In the genomic region with DNA sequence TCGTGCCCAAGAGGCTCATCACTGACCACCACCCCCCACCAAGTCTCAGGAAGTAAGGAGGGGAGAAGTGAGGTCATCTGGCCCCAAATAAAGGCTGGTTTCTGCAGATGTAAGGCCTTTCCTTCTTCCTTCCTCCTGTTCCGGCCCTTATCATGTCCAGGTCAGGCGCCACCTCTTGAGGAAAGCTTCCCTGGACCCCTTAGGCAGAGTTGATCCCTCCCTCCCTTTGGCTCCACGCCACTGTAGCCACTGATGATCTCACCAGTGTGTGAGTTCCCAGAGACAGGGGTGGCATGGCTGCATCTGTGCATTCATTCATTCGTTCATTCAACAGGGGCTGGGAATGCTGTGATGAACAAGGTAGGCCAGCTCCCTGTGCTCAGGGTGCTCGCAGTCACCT, we compare ENCODE assay signal across 29 cellular contexts. TPM values are rescaled to one million over a fixed set of nuclear protein-coding genes. Genes with fewer than 3 reads are reported as not detected.
"Had no signal": no experiment of that assay in that cellular context is flagged by ENCODE, and none has a peak within 500 bp of the region (broad histone marks: within the 10 kb centered on the region; RNA-seq: fewer than 3 reads in every experiment).

No MANE protein-coding gene starts in this region.

- H3K36me3 ChIP-seq: SJSA1 had no signal

- H3K4me2 ChIP-seq: KMS-11 had no signal

- ATAC-seq: HepG2, Panc1, PC-3 had no signal

- H3K9me3 ChIP-seq: SJSA1 had no signal

- DNase-seq: IMR-90; Kasumi-1; NCI-H1092; NCI-H1105 treated with DMSO at 0.1 percent for 48 hours; NCI-H1417 treated with DMSO at 0.1 percent for 48 hours; NCI-H146; NCI-H187; NCI-H2029; NCI-H2081 treated with DMSO at 0.1 percent for 48 hours; NCI-H2171; NCI-H226; NCI-H446; NCI-H510A; NCI-H524 treated with DMSO at 0.1 percent for 48 hours; NCI-H69; NCI-H774; NK-92 treated with Interleukin-12 subunit alpha and Interleukin-12 subunit beta, amount 100 ng/mL, for 24 hours; PC-3; SHP77 treated with DMSO at 0.1 percent for 48 hours; SW 1271 had no signal

- H3K9ac ChIP-seq: KMS-11 had no signal

- H3K4me1 ChIP-seq: SJSA1 had no signal

- H3K4me3 ChIP-seq: SJSA1, SK-N-MC had no signal

- H3K27ac ChIP-seq: KMS-11, RWPE1, SJSA1 had no signal

RNA-seq across cellular contexts. Expression of gene TAS1R2, which starts 59.2 kb away (rescaled TPM):
- total RNA-seq: HepG2, HT1080, IMR-90, MCF 10A, OCI-LY7, PC-3, SJSA1 had no signal
- polyA plus RNA-seq: HepG2, IMR-90 had no signal
